In the genomic region with DNA sequence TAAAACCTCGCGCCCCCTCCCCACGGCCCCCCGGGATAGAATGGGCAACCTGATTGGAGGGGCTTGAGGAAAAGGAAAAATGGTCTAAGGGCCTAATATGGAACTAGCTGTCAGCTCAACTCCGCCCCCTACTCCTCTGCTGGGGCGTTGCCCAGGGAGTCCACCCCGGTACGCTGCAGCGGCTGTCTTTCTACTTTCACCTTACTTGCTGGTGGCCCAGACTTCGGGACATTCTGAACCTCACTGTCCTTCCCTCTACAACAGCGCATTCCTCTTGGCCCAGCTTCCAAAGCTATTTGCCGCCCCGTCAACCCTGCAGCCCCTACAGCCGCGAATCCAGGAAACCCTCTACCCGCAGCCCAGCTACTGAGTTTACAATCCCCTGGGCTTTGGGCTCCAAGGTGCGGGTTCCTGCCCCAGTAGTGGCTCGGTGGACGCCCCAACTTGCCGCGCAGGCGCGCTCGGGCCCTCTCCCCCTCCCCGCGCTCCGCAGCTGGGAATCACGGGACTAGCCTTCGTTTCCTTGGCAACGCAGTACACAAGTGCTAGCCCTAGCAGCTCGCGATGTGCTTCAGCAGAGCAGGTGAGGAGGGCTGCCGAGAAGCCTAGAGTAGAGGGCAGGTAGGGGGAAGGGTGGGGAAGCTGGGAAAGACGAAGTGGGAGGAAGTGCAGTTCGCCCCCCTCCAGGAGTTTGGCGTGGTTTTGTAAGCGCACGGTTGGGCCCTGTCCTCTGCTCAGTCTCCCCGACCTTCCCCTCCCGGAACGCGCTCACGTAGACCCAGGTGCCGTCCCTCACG, we compare ENCODE assay signal across 8 cellular contexts. TPM values are rescaled to one million over a fixed set of nuclear protein-coding genes. Genes with fewer than 3 reads are reported as not detected.
DNase-seq lines count a peak whose midpoint lies in the region; ATAC-seq and TF ChIP-seq lines count a peak whose summit lies in the region.

No MANE protein-coding gene starts in this region.

- ATAC-seq in GM21825 (IDR thresholded peaks at IDR 0.05; ENCODE audit: unreplicated experiment), result peak; percentile 87

- no peaks in the 10 kb centered on the region for H3K36me3 ChIP-seq in neural progenitor cell
- H3K36me3 ChIP-seq in stomach, result peaks cover 0 to 5% (median 0%) of the 10 kb centered on the region in 4 donors

- H3K27me3 Mint-ChIP-seq in neural progenitor cell (ENCODE audit: insufficient read depth, low read depth), result peaks cover 10% of the 10 kb centered on the region

- peak overlapping the region; percentile 74 for H3K4me3 ChIP-seq in neural progenitor cell
- H3K4me3 ChIP-seq in stomach, result peak overlapping the region; percentile 57 to 67 (median 60)

- H3K4me1 ChIP-seq in neural progenitor cell, result peaks cover 11% of the 10 kb centered on the region
- peaks cover 0 to 13% (median 11%) of the 10 kb centered on the region in 4 donors for H3K4me1 ChIP-seq in stomach

- H2AFZ ChIP-seq in neural progenitor cell (replicated peaks), result peak overlapping the region; percentile 97

- no peaks in the 10 kb centered on the region for H3K9me3 Mint-ChIP-seq in neural progenitor cell

- intact Hi-C loops in stomach (cut with DNase I; ENCODE audit: low total_unique reads), result no loop called here

- peaks cover 15% of the 10 kb centered on the region for H3F3A ChIP-seq in neural progenitor cell (ENCODE audit: low read depth)

- DNase-seq in DMS79 (lab: John Stamatoyannopoulos, UW) (peak; percentile 93), Kasumi-1 (lab: John Stamatoyannopoulos, UW) (peak; percentile 46 to 51), RWPE1 (ENCODE audit: low spot score) (peak; percentile 78), foreskin melanocyte (peak; percentile 66), neural progenitor cell (ENCODE audit: low spot score) (peak; percentile 98), stomach (peak; percentile 89)
- peak; percentile 94 for DNase-seq in activated effector memory CD4-positive, alpha-beta T cell treated with anti-CD3 and anti-CD28 coated beads, Interleukin-2, amount 50 U/mL, for 16 hours

- POLR2A ChIA-PET in RWPE1 (lab: Yijun Ruan, JAX; ENCODE audit: low non-redundant PET), result interaction anchor here (0.5 to 0.6 kb wide), 2 partner anchors 128 to 1193 kb away, joined by 3 to 5 read pairs; no protein-coding TSS in a partner anchor

- WGBS in stomach, 5 donors, result 1 to 10% (median 5%) methylated on average over 36 to 45 of the region's 45 CpGs

- no peak overlapping the region for H3K9ac ChIP-seq in neural progenitor cell

- H3K27me3 ChIP-seq in neural progenitor cell, result peaks cover 10% of the 10 kb centered on the region
- H3K27me3 ChIP-seq in stomach, result no peaks in the 10 kb centered on the region

- no peaks in the 10 kb centered on the region for H3K79me2 ChIP-seq in neural progenitor cell (ENCODE audit: low read depth)

- CTCF ChIA-PET in RWPE1 (lab: Yijun Ruan, JAX), result interaction anchor here (0.7 to 1.1 kb wide), 3 partner anchors 23 to 124 kb away, joined by 3 to 4 read pairs (median 4); no protein-coding TSS in a partner anchor

- TF ChIP-seq EP300 in stomach (IDR thresholded peaks at IDR 0.05), result no peak

- peak overlapping the region; percentile 91 for H3K4me3 Mint-ChIP-seq in neural progenitor cell

- no peaks in the 10 kb centered on the region for H3K36me3 Mint-ChIP-seq in neural progenitor cell

- peaks cover 6% of the 10 kb centered on the region for H3K4me1 Mint-ChIP-seq in neural progenitor cell

- peak overlapping the region; percentile 99 for H3K27ac Mint-ChIP-seq in neural progenitor cell

- no peaks in the 10 kb centered on the region for H3K9me3 ChIP-seq in neural progenitor cell (ENCODE audit: low read depth)
- no peaks in the 10 kb centered on the region for H3K9me3 ChIP-seq in stomach

- H3K27ac ChIP-seq in RWPE1 (peak overlapping the region; percentile 43), neural progenitor cell (peak overlapping the region; percentile 61), stomach (peak overlapping the region; percentile 62 to 86 (median 79))

- no peaks in the 10 kb centered on the region for H4K20me1 ChIP-seq in neural progenitor cell (ENCODE audit: low read depth)

- peak overlapping the region; percentile 83 for H3K4me2 ChIP-seq in neural progenitor cell

- TF ChIP-seq CTCF in RWPE1 (conservative IDR thresholded peaks at IDR 0.05; ENCODE audit: low read depth) (no peak), neural progenitor cell (IDR thresholded peaks at IDR 0.05) (peak; percentile 42), stomach (IDR thresholded peaks at IDR 0.05) (peak in 1 of 7 experiments; percentile 14)

- TF ChIP-seq POLR2A in stomach (IDR thresholded peaks at IDR 0.05), result no peak

RNA-seq across cellular contexts. Expression of a gene that starts 55.6 kb away (rescaled TPM):
- total RNA-seq in neural progenitor cell (ENCODE audit: low replicate concordance) (not detected in 2 replicates), stomach (10 to 100 TPM in 1 of 5 donors, 1 to 10 TPM in 3, not detected in 1; 3.9 to 23.2 (median 8.4) TPM)
- polyA plus RNA-seq in stomach, result 100 to 1,000 TPM in 2 of 3 donors, 10 to 100 TPM in 1; 69.0 to 604 (median 288) TPM

Comparison
In these comparisons a context has a peak if more than half of its experiments do, and no peak if none do; other contexts are left out.
1. Peak in every context shown above with its lines: DNase-seq, ATAC-seq, H3K4me3 ChIP-seq and H3K27ac ChIP-seq.